Comparison of ENCODE assay signal across 13 cellular contexts in the genomic region with DNA sequence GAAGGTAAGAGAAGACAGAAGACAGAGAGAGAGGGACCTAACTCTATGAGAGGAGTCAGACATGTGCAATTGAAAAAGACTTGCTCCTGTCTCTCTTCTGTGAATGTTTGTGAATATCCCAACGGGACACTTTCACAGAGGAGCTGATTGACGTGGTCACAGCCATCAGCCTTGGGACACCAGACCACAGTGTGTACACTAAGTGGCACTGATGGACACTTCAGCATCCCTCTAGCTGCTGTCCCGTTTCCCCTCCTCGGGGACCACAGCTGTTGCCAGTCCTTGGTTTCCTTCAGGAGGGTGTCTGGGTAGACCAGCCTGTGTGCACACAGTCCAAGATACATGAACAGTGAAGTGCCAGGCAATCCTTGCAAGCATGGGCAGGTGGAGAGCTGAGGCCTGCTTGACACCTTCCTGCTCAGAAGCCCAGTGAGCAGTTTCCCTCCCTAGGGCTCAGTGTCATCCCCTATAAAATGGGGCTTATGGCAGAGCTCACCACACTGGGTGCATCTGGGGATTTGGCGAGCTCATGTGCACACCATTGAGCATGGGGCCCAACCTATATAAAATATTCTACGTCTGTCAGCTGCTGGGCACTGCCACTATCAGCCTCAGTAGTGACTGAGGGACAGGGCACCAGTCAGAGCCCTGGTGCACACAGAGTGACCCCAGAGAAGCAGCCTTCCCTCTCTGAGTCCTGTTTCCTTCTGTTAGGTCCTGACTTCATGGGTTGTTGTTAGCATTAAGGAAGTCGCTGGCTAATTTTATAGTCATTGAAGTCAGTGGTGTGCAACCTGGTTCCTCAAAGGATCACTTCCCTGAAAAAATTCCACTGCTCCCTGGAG. TPM values are rescaled to one million over a fixed set of nuclear protein-coding genes. Genes with fewer than 3 reads are reported as not detected.
DNase-seq lines count a peak whose midpoint lies in the region; ATAC-seq and TF ChIP-seq lines count a peak whose summit lies in the region.
"Had no signal": no experiment of that assay in that cellular context is flagged by ENCODE, and none has a peak within 500 bp of the region (broad histone marks: within the 10 kb centered on the region; RNA-seq: fewer than 3 reads in every experiment).

No MANE protein-coding gene starts in this region.

- H3K4me3 ChIP-seq in BLaER1 (no peak overlapping the region), MM.1S (ENCODE audit: low read length) (no peak overlapping the region)
- H3K4me3 ChIP-seq: SJCRH30, tibial nerve had no signal

- no peak for TF ChIP-seq CTCF in MM.1S (IDR thresholded peaks at IDR 0.05; ENCODE audit: low read length)

- no peaks in the 10 kb centered on the region for H4K20me1 ChIP-seq in BLaER1
- H4K20me1 ChIP-seq in MM.1S (ENCODE audit: insufficient read depth, low read length) = no peaks in the 10 kb centered on the region

- H3K36me3 ChIP-seq in BLaER1 = no peaks in the 10 kb centered on the region
- H3K36me3 ChIP-seq in MM.1S (replicated peaks; ENCODE audit: insufficient read depth, low read length) = no peaks in the 10 kb centered on the region
- H3K36me3 ChIP-seq: SJCRH30, tibial nerve had no signal

- TF ChIP-seq POLR2A in GM15510 (IDR thresholded peaks at IDR 0.05; ENCODE audit: borderline replicate concordance, extremely low read depth, insufficient read length) = peak; percentile 6

- DNase-seq in activated naive CD4-positive, alpha-beta T cell treated with anti-CD3 and anti-CD28 coated beads, Interleukin-2, amount 50 U/mL, for 72 hours (ENCODE audit: low spot score in 2 of 2) = peak in 1 of 2 donors; percentile 53
- DNase-seq in memory B cell (ENCODE audit: low spot score in 2 of 2) (no peak), anterior cingulate cortex (lab: John Stamatoyannopoulos, UW) (no peak), MM.1S (no peak)
- DNase-seq: DMS79 treated with DMSO at 0.1 percent for 48 hours; stimulated activated CD4-positive, alpha-beta T cell treated with anti-CD3 and anti-CD28 coated beads, Interleukin-12 subunit alpha, Interleukin-12 subunit beta, amount 100 ng/mL, for 4 hours had no signal

- no peaks in the 10 kb centered on the region for H3K9me3 Mint-ChIP-seq in activated naive CD4-positive, alpha-beta T cell treated with anti-CD3 and anti-CD28 coated beads, Interleukin-2, amount 50 U/mL, for 72 hours
- H3K9me3 Mint-ChIP-seq in memory B cell = no peaks in the 10 kb centered on the region

- peaks cover 19% of the 10 kb centered on the region for H3K79me2 ChIP-seq in MM.1S (ENCODE audit: low read length)

- peaks cover 10% of the 10 kb centered on the region for H3F3A ChIP-seq in MM.1S (ENCODE audit: insufficient read depth, low read length)

- H3K9me3 ChIP-seq in BLaER1 = no peaks in the 10 kb centered on the region
- no peaks in the 10 kb centered on the region for H3K9me3 ChIP-seq in MM.1S (replicated peaks; ENCODE audit: insufficient read depth, low read length)
- H3K9me3 ChIP-seq: SJCRH30, tibial nerve had no signal

- no peaks in the 10 kb centered on the region for H3K27me3 Mint-ChIP-seq in memory B cell

- no peak overlapping the region for H2AFZ ChIP-seq in MM.1S (ENCODE audit: low read length)

- H3K4me1 ChIP-seq in BLaER1 (peaks cover 62% of the 10 kb centered on the region), MM.1S (ENCODE audit: low read length) (no peaks in the 10 kb centered on the region)
- H3K4me1 ChIP-seq: SJCRH30 had no signal

- peak overlapping the region; percentile 50 for H3K27ac ChIP-seq in BLaER1
- H3K27ac ChIP-seq in MM.1S (ENCODE audit: low read length) = no peak overlapping the region
- H3K27ac ChIP-seq: SJCRH30 had no signal

- H3K9ac ChIP-seq in BLaER1 (peak overlapping the region; percentile 40; the same call in 1 of the 2 replicates), MM.1S (ENCODE audit: low read length) (no peak overlapping the region)

- H3K27ac Mint-ChIP-seq in activated naive CD4-positive, alpha-beta T cell treated with anti-CD3 and anti-CD28 coated beads, Interleukin-2, amount 50 U/mL, for 72 hours = peak overlapping the region; percentile 0 to 58
- peak overlapping the region; percentile 2 for H3K27ac Mint-ChIP-seq in memory B cell

- H3K27me3 ChIP-seq in BLaER1 (no peaks in the 10 kb centered on the region), MM.1S (replicated peaks; ENCODE audit: insufficient read depth, low read length) (no peaks in the 10 kb centered on the region)
- H3K27me3 ChIP-seq: SJCRH30, tibial nerve had no signal

- peaks cover 24% of the 10 kb centered on the region for H3K4me1 Mint-ChIP-seq in memory B cell

- peaks cover 0 to 6% of the 10 kb centered on the region in 2 donors for H3K36me3 Mint-ChIP-seq in activated naive CD4-positive, alpha-beta T cell treated with anti-CD3 and anti-CD28 coated beads, Interleukin-2, amount 50 U/mL, for 72 hours
- peaks cover 4% of the 10 kb centered on the region for H3K36me3 Mint-ChIP-seq in memory B cell

- no peak overlapping the region for H3K4me3 Mint-ChIP-seq in memory B cell

- H3K4me2 ChIP-seq in BLaER1 (peak overlapping the region; percentile 98), MM.1S (ENCODE audit: low read depth, low read length) (no peak overlapping the region)

- H3K9me2 ChIP-seq in MM.1S (replicated peaks; ENCODE audit: insufficient read depth, low read length) = no peaks in the 10 kb centered on the region

- no peak for ATAC-seq in activated naive CD4-positive, alpha-beta T cell treated with anti-CD3 and anti-CD28 coated beads, Interleukin-2, amount 50 U/mL, for 72 hours
- ATAC-seq in memory B cell (ENCODE audit: low read depth) = no peak
- ATAC-seq in GM21447 (IDR thresholded peaks at IDR 0.05; ENCODE audit: unreplicated experiment) = no peak
- ATAC-seq in HG02870 (IDR thresholded peaks at IDR 0.05; ENCODE audit: unreplicated experiment) = no peak

RNA-seq across cellular contexts. Expression of gene USF2, which starts 4.3 kb away (rescaled TPM):
- total RNA-seq in activated naive CD4-positive, alpha-beta T cell treated with anti-CD3 and anti-CD28 coated beads, Interleukin-2, amount 50 U/mL, for 72 hours = 100 to 1,000 TPM; 146 to 150 TPM

RNA-seq across cellular contexts. Expression of gene LSR, which starts 15.7 kb away (rescaled TPM):
- 10 to 100 TPM; 10.3 to 41.0 TPM for total RNA-seq in activated naive CD4-positive, alpha-beta T cell treated with anti-CD3 and anti-CD28 coated beads, Interleukin-2, amount 50 U/mL, for 72 hours

RNA-seq across cellular contexts. Expression of gene HAMP, which starts 17.8 kb away (rescaled TPM):
- 1 to 10 TPM in 1 of 2 donors, under 1 TPM in 1; 0.61 to 1.7 TPM for total RNA-seq in activated naive CD4-positive, alpha-beta T cell treated with anti-CD3 and anti-CD28 coated beads, Interleukin-2, amount 50 U/mL, for 72 hours
- total RNA-seq: MCF 10A had no signal

RNA-seq across cellular contexts. Expression of gene MAG, which starts 27.5 kb away (rescaled TPM):
- total RNA-seq in activated naive CD4-positive, alpha-beta T cell treated with anti-CD3 and anti-CD28 coated beads, Interleukin-2, amount 50 U/mL, for 72 hours = 1 to 10 TPM in 1 of 2 donors, under 1 TPM in 1; 0.61 to 1.7 TPM
- total RNA-seq: MCF 10A had no signal

RNA-seq across cellular contexts. Expression of gene FAM187B, which starts 36.0 kb away (rescaled TPM):
- not detected for total RNA-seq in activated naive CD4-positive, alpha-beta T cell treated with anti-CD3 and anti-CD28 coated beads, Interleukin-2, amount 50 U/mL, for 72 hours
- total RNA-seq: MCF 10A, SJCRH30, tibial nerve had no signal
